ENCODE assay signal across 21 cellular contexts in genomic region chr1:207304710-207305151, GRCh38. TPM values are rescaled to one million over a fixed set of nuclear protein-coding genes. Genes with fewer than 3 reads are reported as not detected.
DNase-seq lines count a peak whose midpoint lies in the region; ATAC-seq, FAIRE-seq and TF ChIP-seq lines count a peak whose summit lies in the region.
"Had no signal": no experiment of that assay in that cellular context is flagged by ENCODE, and none has a peak within 500 bp of the region (broad histone marks: within the 10 kb centered on the region; RNA-seq: fewer than 3 reads in every experiment).

No MANE protein-coding gene starts in this region.

- no peaks in the 10 kb centered on the region for H3K27me3 Mint-ChIP-seq in activated naive CD8-positive, alpha-beta T cell treated with anti-CD3 and anti-CD28 coated beads, Interleukin-2, amount 50 U/mL, for 24 hours
- H3K27me3 Mint-ChIP-seq: activated CD8-positive, alpha-beta memory T cell treated with anti-CD3 and anti-CD28 coated beads, Interleukin-2, amount 10 ng/mL, durations not matched to agents 7 days and 5 days; B cell; IgD-negative memory B cell had no signal

- TF ChIP-seq CTCF in brain microvascular endothelial cell (IDR thresholded peaks at IDR 0.05; ENCODE audit: low read depth, low read length, missing control alignments) = no peak

- H3K4me3 ChIP-seq in brain microvascular endothelial cell (ENCODE audit: low read depth, low read length) = no peak overlapping the region
- H3K4me3 ChIP-seq: esophagus muscularis mucosa, thyroid gland had no signal

- no peak for ATAC-seq in activated naive CD8-positive, alpha-beta T cell treated with anti-CD3 and anti-CD28 coated beads, Interleukin-2, amount 50 U/mL, for 24 hours
- ATAC-seq: activated CD8-positive, alpha-beta memory T cell treated with anti-CD3 and anti-CD28 coated beads, Interleukin-2, amount 10 ng/mL, durations not matched to agents 7 days and 5 days had no signal

- peak; percentile 51 for FAIRE-seq in islet of Langerhans (lab: Jason Lieb, UNC)
- FAIRE-seq in HTR-8/SVneo (lab: Jason Lieb, UNC) = no peak

- no peak overlapping the region for H3K4me3 Mint-ChIP-seq in activated naive CD8-positive, alpha-beta T cell treated with anti-CD3 and anti-CD28 coated beads, Interleukin-2, amount 50 U/mL, for 24 hours
- H3K4me3 Mint-ChIP-seq: activated CD8-positive, alpha-beta memory T cell treated with anti-CD3 and anti-CD28 coated beads, Interleukin-2, amount 10 ng/mL, durations not matched to agents 7 days and 5 days; B cell; H9; IgD-negative memory B cell had no signal

- peaks cover 5% of the 10 kb centered on the region for H3K36me3 Mint-ChIP-seq in activated naive CD8-positive, alpha-beta T cell treated with anti-CD3 and anti-CD28 coated beads, Interleukin-2, amount 50 U/mL, for 24 hours (ENCODE audit: low read depth)
- H3K36me3 Mint-ChIP-seq: activated CD8-positive, alpha-beta memory T cell treated with anti-CD3 and anti-CD28 coated beads, Interleukin-2, amount 10 ng/mL, durations not matched to agents 7 days and 5 days had no signal

- DNase-seq in DMS153 treated with DMSO at 0.1 percent for 48 hours (lab: John Stamatoyannopoulos, UW; ENCODE audit: unreplicated experiment) (peak; percentile 30), HT1080 (ENCODE audit: low read depth) (peak; percentile 54), brain microvascular endothelial cell (peak; percentile 54), HTR-8/SVneo (ENCODE audit: insufficient read length, low spot score) (no peak), GOT3 (lab: John Stamatoyannopoulos, UW) (no peak)
- no peak for DNase-seq in activated naive CD8-positive, alpha-beta T cell treated with anti-CD3 and anti-CD28 coated beads, Interleukin-2, amount 50 U/mL, for 24 hours
- DNase-seq in activated CD8-positive, alpha-beta memory T cell treated with anti-CD3 and anti-CD28 coated beads for 24 hours = no peak
- DNase-seq: activated CD8-positive, alpha-beta memory T cell treated with anti-CD3 and anti-CD28 coated beads, Interleukin-2, amount 10 ng/mL, durations not matched to agents 7 days and 5 days; activated effector memory CD4-positive, alpha-beta T cell treated with anti-CD3 and anti-CD28 coated beads, Interleukin-2, amount 50 U/mL, for 16 hours; H9; hippocampal formation; kidney glomerular epithelial cell; SHP77 treated with DMSO at 0.1 percent for 48 hours; stimulated activated CD4-positive, alpha-beta T cell treated with anti-CD3 and anti-CD28 coated beads, Interleukin-4, amount 100 ng/mL, for 4 hours; T-helper 2 cell; thyroid gland had no signal

- H3K9me3 Mint-ChIP-seq in activated naive CD8-positive, alpha-beta T cell treated with anti-CD3 and anti-CD28 coated beads, Interleukin-2, amount 50 U/mL, for 24 hours = peaks cover 15% of the 10 kb centered on the region

- no peak overlapping the region for H3K27ac Mint-ChIP-seq in activated naive CD8-positive, alpha-beta T cell treated with anti-CD3 and anti-CD28 coated beads, Interleukin-2, amount 50 U/mL, for 24 hours
- H3K27ac Mint-ChIP-seq: activated CD8-positive, alpha-beta memory T cell treated with anti-CD3 and anti-CD28 coated beads, Interleukin-2, amount 10 ng/mL, durations not matched to agents 7 days and 5 days; B cell; H9; IgD-negative memory B cell had no signal

- in situ Hi-C loops in brain microvascular endothelial cell (cut with HindIII; ENCODE audit: low pct_ligation_motif_present, low sequenced_read_pairs) = no loop called here

- H3K36me3 ChIP-seq in brain microvascular endothelial cell (replicated peaks) = no peaks in the 10 kb centered on the region
- H3K36me3 ChIP-seq: esophagus muscularis mucosa, neutrophil, thyroid gland had no signal

- no peak overlapping the region for H3K27ac ChIP-seq in brain microvascular endothelial cell
- H3K27ac ChIP-seq: esophagus muscularis mucosa, neutrophil, thyroid gland had no signal

- peaks cover 24% of the 10 kb centered on the region for H3K4me1 Mint-ChIP-seq in activated naive CD8-positive, alpha-beta T cell treated with anti-CD3 and anti-CD28 coated beads, Interleukin-2, amount 50 U/mL, for 24 hours

- no peaks in the 10 kb centered on the region for H3K27me3 ChIP-seq in brain microvascular endothelial cell (replicated peaks)
- H3K27me3 ChIP-seq: esophagus muscularis mucosa, neutrophil, thyroid gland had no signal

RNA-seq across cellular contexts. Expression of gene CD55, which starts 16.7 kb away (rescaled TPM):
- 37.5 and 41.5 TPM in 2 replicates for total RNA-seq in HT1080 (2014; rRNA removed; shearing (Covaris generic))
- 79.3 and 85.5 TPM in 2 replicates for polyA plus RNA-seq in HT1080 (2015; cell fraction: cytosol; rRNA removed)
- 98.9 and 117 TPM in 2 replicates for polyA plus RNA-seq in HT1080 (2015; cell fraction: nucleus; rRNA removed)

Comparison
In these comparisons a context has a peak if more than half of its experiments do, and no peak if none do; other contexts are left out.
1. DNase-seq: peak in DMS153 treated with DMSO at 0.1 percent for 48 hours (single experiment), HT1080 (single experiment) and brain microvascular endothelial cell (single experiment); none in HTR-8/SVneo (single experiment), activated naive CD8-positive, alpha-beta T cell treated with anti-CD3 and anti-CD28 coated beads, Interleukin-2, amount 50 U/mL, for 24 hours (single experiment), activated CD8-positive, alpha-beta memory T cell treated with anti-CD3 and anti-CD28 coated beads for 24 hours (single experiment) and GOT3 (single experiment).